Comparison of ENCODE assay signal across 8 cellular contexts in the genomic region with DNA sequence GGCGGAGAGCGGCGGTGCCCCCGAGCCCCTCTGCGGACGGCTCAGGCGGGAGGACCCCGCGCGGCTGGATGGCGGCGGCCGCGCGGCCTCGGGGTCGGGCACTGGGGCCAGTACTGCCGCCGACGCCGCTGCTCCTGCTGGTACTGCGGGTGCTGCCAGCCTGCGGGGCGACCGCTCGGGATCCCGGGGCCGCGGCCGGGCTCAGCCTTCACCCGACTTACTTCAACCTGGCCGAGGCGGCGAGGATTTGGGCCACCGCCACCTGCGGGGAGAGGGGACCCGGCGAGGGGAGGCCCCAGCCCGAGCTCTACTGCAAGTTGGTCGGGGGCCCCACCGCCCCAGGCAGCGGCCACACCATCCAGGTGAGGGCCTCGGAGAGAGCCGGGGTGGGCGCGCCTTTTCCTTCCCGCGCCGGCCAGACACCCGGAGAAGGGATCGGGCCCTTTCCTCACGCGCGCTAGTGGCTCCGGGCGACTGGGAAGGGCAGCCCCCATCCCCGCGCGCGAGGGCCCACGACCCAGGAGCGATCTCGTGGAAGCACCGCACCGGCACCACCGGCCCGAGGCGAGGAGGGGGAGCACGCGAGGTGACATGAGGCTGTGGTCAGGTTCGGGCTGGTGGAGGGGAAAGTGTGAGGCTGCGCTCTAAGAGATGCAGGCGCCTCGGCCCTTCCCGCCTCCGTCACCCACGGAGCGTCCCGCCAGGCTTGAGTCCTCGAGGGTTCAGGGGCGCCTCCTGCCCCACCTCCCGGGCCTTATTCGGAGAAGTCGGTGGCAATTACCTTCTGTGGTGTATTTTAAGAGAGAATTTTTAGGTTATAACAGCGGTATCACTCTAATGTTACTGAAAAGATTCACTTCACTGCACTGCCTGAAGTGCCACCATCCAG. TPM values are rescaled to one million over a fixed set of nuclear protein-coding genes. Genes with fewer than 3 reads are reported as not detected.
DNase-seq lines count a peak whose midpoint lies in the region; ATAC-seq, FAIRE-seq and TF ChIP-seq lines count a peak whose summit lies in the region.

No MANE protein-coding gene starts in this region.

- H3K27ac Mint-ChIP-seq in CD14-positive monocyte, result no peak overlapping the region
- H3K27ac Mint-ChIP-seq in activated naive CD8-positive, alpha-beta T cell, result no peak overlapping the region

- DNase-seq in CD14-positive monocyte (ENCODE audit: low spot score), result no peak
- no peak for DNase-seq in mesenteric fat pad (ENCODE audit: low spot score)
- no peak for DNase-seq in RCC 7860 (ENCODE audit: low spot score)

- peaks cover 41% of the 10 kb centered on the region for H3K27me3 ChIP-seq in iPS-18a (ENCODE audit: control insufficient read depth, insufficient read depth, low read length)

- peak overlapping the region; percentile 20 to 83 for H3K4me3 Mint-ChIP-seq in CD14-positive monocyte
- peak overlapping the region; percentile 67 for H3K4me3 Mint-ChIP-seq in activated naive CD8-positive, alpha-beta T cell

- no peak for FAIRE-seq in RCC 7860 (lab: Jason Lieb, UNC)

- no peak for TF ChIP-seq CTCF in CD14-positive monocyte (IDR thresholded peaks at IDR 0.05)

- peaks cover 10% of the 10 kb centered on the region for H3K4me1 Mint-ChIP-seq in CD14-positive monocyte
- peaks cover 9% of the 10 kb centered on the region for H3K4me1 Mint-ChIP-seq in activated naive CD8-positive, alpha-beta T cell (ENCODE audit: low read depth)

- H3K9me3 ChIP-seq in iPS-18a (ENCODE audit: control insufficient read depth, low read depth, low read length), result no peaks in the 10 kb centered on the region

- no peaks in the 10 kb centered on the region for H3K4me1 ChIP-seq in iPS-18a (ENCODE audit: control insufficient read depth, low read depth, low read length)

- no peaks in the 10 kb centered on the region for H3K36me3 Mint-ChIP-seq in CD14-positive monocyte
- no peaks in the 10 kb centered on the region for H3K36me3 Mint-ChIP-seq in activated naive CD8-positive, alpha-beta T cell

- intact Hi-C loops in CD14-positive monocyte (cut with micrococcal nuclease), result no loop called here

- H3K27me3 Mint-ChIP-seq in CD14-positive monocyte (ENCODE audit: low read depth in 3 of 3), result peaks cover 53 to 67% (median 54%) of the 10 kb centered on the region in 3 donors
- peaks cover 18% of the 10 kb centered on the region for H3K27me3 Mint-ChIP-seq in activated naive CD8-positive, alpha-beta T cell

- H3K36me3 ChIP-seq in iPS-18a (ENCODE audit: control insufficient read depth, low read depth, low read length), result no peaks in the 10 kb centered on the region

- H3K9me3 Mint-ChIP-seq in CD14-positive monocyte, result peaks cover 0 to 6% (median 0%) of the 10 kb centered on the region in 7 donors
- H3K9me3 Mint-ChIP-seq in activated naive CD8-positive, alpha-beta T cell (ENCODE audit: low read depth), result no peaks in the 10 kb centered on the region

- H3K4me3 ChIP-seq in iPS-18a (ENCODE audit: low read length), result peak overlapping the region; percentile 23
- H3K4me3 ChIP-seq in skin epidermis, result peak overlapping the region; percentile 38 to 63 (median 54)

- H3K9ac ChIP-seq in iPS-18a (ENCODE audit: low read length), result no peak overlapping the region

- ATAC-seq in HG02798 (IDR thresholded peaks at IDR 0.05; ENCODE audit: poor library complexity, unreplicated experiment) (peak; percentile 20), HG03520 (IDR thresholded peaks at IDR 0.05; ENCODE audit: unreplicated experiment) (no peak)

- H3K27ac ChIP-seq in iPS-18a (ENCODE audit: low read length) (no peak overlapping the region), skin epidermis (peak overlapping the region in 18 of 21 experiments; percentile 20 to 85 (median 70))

RNA-seq across cellular contexts. Expression of a gene that starts 0.6 kb away (rescaled TPM):
- polyA plus RNA-seq in CD14-positive monocyte, result not detected
- total RNA-seq in mesenteric fat pad, result 19.6 TPM

RNA-seq across cellular contexts. Expression of a gene that starts 27.1 kb away (rescaled TPM):
- polyA plus RNA-seq in CD14-positive monocyte, result under 1 TPM in 1 of 2 donors, not detected in 1; 0.11 TPM
- 11.9 TPM for total RNA-seq in mesenteric fat pad
